Comparison of ENCODE assay signal across 15 cellular contexts in genomic region chr3:135311699-135312098, GRCh38.
DNase-seq lines count a peak whose midpoint lies in the region; ATAC-seq and TF ChIP-seq lines count a peak whose summit lies in the region.
"Had no signal": no experiment of that assay in that cellular context is flagged by ENCODE, and none has a peak within 500 bp of the region (broad histone marks: within the 10 kb centered on the region; RNA-seq: fewer than 3 reads in every experiment).

No MANE protein-coding gene starts in this region.

- no peak overlapping the region for H3K4me3 ChIP-seq in epithelial cell of proximal tubule (ENCODE audit: low read depth, low read length)
- H3K4me3 ChIP-seq: GM23338 had no signal

- H3K4me3 Mint-ChIP-seq in activated T-cell treated with anti-CD3 and anti-CD28 coated beads, Interleukin-2, amount 50 U/mL, for 72 hours: no peak overlapping the region
- H3K4me3 Mint-ChIP-seq: GM23338 had no signal

- H3K9me3 Mint-ChIP-seq in activated T-cell treated with anti-CD3 and anti-CD28 coated beads, Interleukin-2, amount 50 U/mL, for 72 hours: peaks cover 0 to 5% of the 10 kb centered on the region in 2 donors

- no peaks in the 10 kb centered on the region for H3K36me3 Mint-ChIP-seq in activated T-cell treated with anti-CD3 and anti-CD28 coated beads, Interleukin-2, amount 50 U/mL, for 72 hours (ENCODE audit: insufficient read depth in 2 of 2)

- no peak overlapping the region for H3K27ac Mint-ChIP-seq in activated T-cell treated with anti-CD3 and anti-CD28 coated beads, Interleukin-2, amount 50 U/mL, for 72 hours
- H3K27ac Mint-ChIP-seq: GM23338 had no signal

- no peaks in the 10 kb centered on the region for H3K4me1 Mint-ChIP-seq in activated T-cell treated with anti-CD3 and anti-CD28 coated beads, Interleukin-2, amount 50 U/mL, for 72 hours (ENCODE audit: low read depth)

- TF ChIP-seq CTCF in epithelial cell of proximal tubule (conservative IDR thresholded peaks at IDR 0.05; ENCODE audit: low read depth, low read length): no peak

- no peak for ATAC-seq in activated T-cell treated with anti-CD3 and anti-CD28 coated beads, Interleukin-2, amount 50 U/mL, for 72 hours (replicated peaks in 1 of 2)
- ATAC-seq: GM23338 had no signal

- no peaks in the 10 kb centered on the region for H3K27me3 Mint-ChIP-seq in activated T-cell treated with anti-CD3 and anti-CD28 coated beads, Interleukin-2, amount 50 U/mL, for 72 hours (ENCODE audit: low read depth)

- DNase-seq in SIG-M5 treated with dmso at 0.1 percent for 504 hours (lab: John Stamatoyannopoulos, UW; ENCODE audit: unreplicated experiment) (peak; percentile 1), SIG-M5 (lab: John Stamatoyannopoulos, UW) (no peak), NCI-H69 (lab: John Stamatoyannopoulos, UW) (peak; percentile 61), epithelial cell of proximal tubule (ENCODE audit: low read depth) (peak; percentile 36), HCEC 1CT (no peak), NCI-H1048 (lab: John Stamatoyannopoulos, UW) (no peak)
- no peak for DNase-seq in activated T-cell treated with anti-CD3 and anti-CD28 coated beads, Interleukin-2, amount 50 U/mL, for 72 hours
- DNase-seq: COR-L47, DMS153, KBM-7, NCI-H1436 treated with DMSO at 0.1 percent for 48 hours, NCI-H2107, NCI-H446 treated with DMSO at 0.1 percent for 48 hours, NCI-H748 treated with DMSO at 0.1 percent for 48 hours had no signal

Comparison
In these comparisons a context has a peak if more than half of its experiments do, and no peak if none do; other contexts are left out.
1. DNase-seq: peak in SIG-M5 treated with dmso at 0.1 percent for 504 hours (single experiment), NCI-H69 (single experiment) and epithelial cell of proximal tubule (single experiment); none in SIG-M5 (single experiment), activated T-cell treated with anti-CD3 and anti-CD28 coated beads, Interleukin-2, amount 50 U/mL, for 72 hours (0 of 2), HCEC 1CT (single experiment) and NCI-H1048 (single experiment).